14 cellular contexts compared by ENCODE assay signal in the genomic region with DNA sequence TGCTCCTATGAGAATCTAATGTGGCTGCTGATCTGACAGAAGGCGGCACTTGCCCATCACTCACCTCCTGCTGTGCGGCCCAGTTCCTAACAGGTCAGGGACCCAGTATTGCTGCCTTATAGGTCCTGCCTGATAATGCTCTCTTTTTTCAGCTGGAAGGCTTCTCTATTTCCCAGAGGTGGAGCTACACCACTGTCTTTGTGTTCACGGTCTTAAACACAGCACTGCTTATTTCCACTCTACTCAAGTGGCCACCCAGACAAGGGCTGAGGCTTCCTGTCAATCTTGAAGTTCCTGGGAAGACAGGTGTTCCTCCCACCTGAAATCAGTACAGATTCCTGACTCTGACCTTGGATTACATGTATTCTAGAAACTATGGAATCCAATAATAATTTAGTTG.
"Had no signal": no experiment of that assay in that cellular context is flagged by ENCODE, and none has a peak within 500 bp of the region (broad histone marks: within the 10 kb centered on the region; RNA-seq: fewer than 3 reads in every experiment).

No MANE protein-coding gene starts in this region.

- DNase-seq: activated CD4-positive, alpha-beta memory T cell treated with anti-CD3 and anti-CD28 coated beads, Interleukin-2, amount 10 ng/mL, durations not matched to agents 7 days and 5 days; activated CD4-positive, alpha-beta T cell treated with anti-CD3 and anti-CD28 coated beads for 36 hours; activated gamma-delta T cell; activated T-cell treated with anti-CD3 and anti-CD28 coated beads, Interleukin-2, amount 50 U/mL, for 48 hours; amygdala; central memory CD4-positive, alpha-beta T cell; foreskin melanocyte; head of caudate nucleus; left cardiac atrium; mesenchymal stem cell; psoas muscle; right lobe of liver; testis had no signal

- H3K27ac ChIP-seq: coronary artery, psoas muscle, right lobe of liver, testis had no signal

- H3K4me1 ChIP-seq: right lobe of liver, testis had no signal

- H3K9me3 ChIP-seq: psoas muscle, right lobe of liver, testis had no signal

- H3K4me3 ChIP-seq: coronary artery, psoas muscle, right lobe of liver, testis had no signal

- H3K36me3 ChIP-seq: right lobe of liver had no signal

- H3K27me3 ChIP-seq: right lobe of liver, testis had no signal

- ATAC-seq: left cardiac atrium, psoas muscle, right lobe of liver had no signal
